ENCODE assay signal across 1 cellular context in the genomic region with DNA sequence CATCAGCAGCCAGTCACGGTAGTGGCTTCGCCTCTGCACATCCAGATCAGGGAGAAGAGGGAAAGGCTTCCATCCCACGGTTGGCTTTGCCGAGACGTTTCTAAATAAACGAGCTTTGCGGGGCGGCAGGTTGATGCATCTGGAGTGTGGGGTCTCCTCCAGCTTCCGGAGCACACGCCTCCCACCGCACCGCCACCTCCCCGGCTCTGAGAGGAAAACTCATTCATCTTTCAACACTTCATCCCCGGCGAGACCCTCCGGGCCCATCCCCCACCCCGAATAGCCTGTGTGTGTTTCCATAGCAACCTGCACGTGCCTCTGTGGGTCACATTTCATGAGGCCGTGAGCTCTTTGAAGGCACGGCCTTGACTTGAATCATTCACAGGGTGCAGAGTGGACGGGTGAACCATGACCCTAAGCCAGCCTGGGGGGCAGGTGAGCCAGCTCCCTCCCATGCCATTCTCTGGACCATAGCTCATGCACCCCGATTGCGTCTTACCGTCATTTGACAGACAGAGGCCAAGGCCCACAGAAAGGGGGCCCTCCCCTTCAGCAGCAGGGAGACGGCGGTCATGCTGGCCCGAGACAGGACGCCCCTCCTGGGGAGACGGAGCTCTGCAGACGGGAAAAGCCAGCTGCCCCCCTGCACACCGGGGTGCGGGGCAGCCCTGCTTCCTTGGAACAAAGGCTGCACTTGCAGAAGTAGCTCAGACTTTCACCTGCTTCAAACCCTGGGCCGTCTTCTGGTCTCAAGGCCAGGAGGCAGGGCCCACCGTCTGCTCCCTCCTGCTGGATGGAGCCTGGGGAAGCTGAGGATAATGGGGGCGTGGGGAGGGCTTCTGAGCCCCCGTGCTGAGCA.
TF ChIP-seq lines count a peak whose summit lies in the region.

No MANE protein-coding gene starts in this region.

TF ChIP-seq in GM23338, 12 proteins besides CTCF, POLR2A, EP300 and RAD21 (continued from another document):
- TF ChIP-seq, protein P1, sequence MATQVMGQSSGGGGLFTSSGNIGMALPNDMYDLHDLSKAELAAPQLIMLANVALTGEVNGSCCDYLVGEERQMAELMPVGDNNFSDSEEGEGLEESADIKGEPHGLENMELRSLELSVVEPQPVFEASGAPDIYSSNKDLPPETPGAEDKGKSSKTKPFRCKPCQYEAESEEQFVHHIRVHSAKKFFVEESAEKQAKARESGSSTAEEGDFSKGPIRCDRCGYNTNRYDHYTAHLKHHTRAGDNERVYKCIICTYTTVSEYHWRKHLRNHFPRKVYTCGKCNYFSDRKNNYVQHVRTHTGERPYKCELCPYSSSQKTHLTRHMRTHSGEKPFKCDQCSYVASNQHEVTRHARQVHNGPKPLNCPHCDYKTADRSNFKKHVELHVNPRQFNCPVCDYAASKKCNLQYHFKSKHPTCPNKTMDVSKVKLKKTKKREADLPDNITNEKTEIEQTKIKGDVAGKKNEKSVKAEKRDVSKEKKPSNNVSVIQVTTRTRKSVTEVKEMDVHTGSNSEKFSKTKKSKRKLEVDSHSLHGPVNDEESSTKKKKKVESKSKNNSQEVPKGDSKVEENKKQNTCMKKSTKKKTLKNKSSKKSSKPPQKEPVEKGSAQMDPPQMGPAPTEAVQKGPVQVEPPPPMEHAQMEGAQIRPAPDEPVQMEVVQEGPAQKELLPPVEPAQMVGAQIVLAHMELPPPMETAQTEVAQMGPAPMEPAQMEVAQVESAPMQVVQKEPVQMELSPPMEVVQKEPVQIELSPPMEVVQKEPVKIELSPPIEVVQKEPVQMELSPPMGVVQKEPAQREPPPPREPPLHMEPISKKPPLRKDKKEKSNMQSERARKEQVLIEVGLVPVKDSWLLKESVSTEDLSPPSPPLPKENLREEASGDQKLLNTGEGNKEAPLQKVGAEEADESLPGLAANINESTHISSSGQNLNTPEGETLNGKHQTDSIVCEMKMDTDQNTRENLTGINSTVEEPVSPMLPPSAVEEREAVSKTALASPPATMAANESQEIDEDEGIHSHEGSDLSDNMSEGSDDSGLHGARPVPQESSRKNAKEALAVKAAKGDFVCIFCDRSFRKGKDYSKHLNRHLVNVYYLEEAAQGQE (IDR thresholded peaks at IDR 0.05; ENCODE audit: unreplicated experiment) = no peak
- TF ChIP-seq JUNB (IDR thresholded peaks at IDR 0.05; ENCODE audit: unreplicated experiment) (no peak), ZNF331 (CRISPR knock-in tag; IDR thresholded peaks at IDR 0.05; ENCODE audit: low read depth) (no peak), STAT1 (IDR thresholded peaks at IDR 0.05; ENCODE audit: unreplicated experiment) (no peak), ZNF114 (CRISPR knock-in tag; IDR thresholded peaks at IDR 0.05) (no peak), NANOG (IDR thresholded peaks at IDR 0.05; ENCODE audit: borderline replicate concordance) (no peak), CREB1 (CRISPR knock-in tag; IDR thresholded peaks at IDR 0.05; ENCODE audit: low read depth) (no peak), EZH2 (IDR thresholded peaks at IDR 0.05; ENCODE audit: low read depth, unreplicated experiment) (no peak), EZH2phosphoT487 (IDR thresholded peaks at IDR 0.05; ENCODE audit: unreplicated experiment) (no peak)
- TF ChIP-seq, protein P2, sequence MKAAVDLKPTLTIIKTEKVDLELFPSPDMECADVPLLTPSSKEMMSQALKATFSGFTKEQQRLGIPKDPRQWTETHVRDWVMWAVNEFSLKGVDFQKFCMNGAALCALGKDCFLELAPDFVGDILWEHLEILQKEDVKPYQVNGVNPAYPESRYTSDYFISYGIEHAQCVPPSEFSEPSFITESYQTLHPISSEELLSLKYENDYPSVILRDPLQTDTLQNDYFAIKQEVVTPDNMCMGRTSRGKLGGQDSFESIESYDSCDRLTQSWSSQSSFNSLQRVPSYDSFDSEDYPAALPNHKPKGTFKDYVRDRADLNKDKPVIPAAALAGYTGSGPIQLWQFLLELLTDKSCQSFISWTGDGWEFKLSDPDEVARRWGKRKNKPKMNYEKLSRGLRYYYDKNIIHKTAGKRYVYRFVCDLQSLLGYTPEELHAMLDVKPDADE (IDR thresholded peaks at IDR 0.05) = no peak
